Comparison of ENCODE assay signal across 9 cellular contexts in the genomic region with DNA sequence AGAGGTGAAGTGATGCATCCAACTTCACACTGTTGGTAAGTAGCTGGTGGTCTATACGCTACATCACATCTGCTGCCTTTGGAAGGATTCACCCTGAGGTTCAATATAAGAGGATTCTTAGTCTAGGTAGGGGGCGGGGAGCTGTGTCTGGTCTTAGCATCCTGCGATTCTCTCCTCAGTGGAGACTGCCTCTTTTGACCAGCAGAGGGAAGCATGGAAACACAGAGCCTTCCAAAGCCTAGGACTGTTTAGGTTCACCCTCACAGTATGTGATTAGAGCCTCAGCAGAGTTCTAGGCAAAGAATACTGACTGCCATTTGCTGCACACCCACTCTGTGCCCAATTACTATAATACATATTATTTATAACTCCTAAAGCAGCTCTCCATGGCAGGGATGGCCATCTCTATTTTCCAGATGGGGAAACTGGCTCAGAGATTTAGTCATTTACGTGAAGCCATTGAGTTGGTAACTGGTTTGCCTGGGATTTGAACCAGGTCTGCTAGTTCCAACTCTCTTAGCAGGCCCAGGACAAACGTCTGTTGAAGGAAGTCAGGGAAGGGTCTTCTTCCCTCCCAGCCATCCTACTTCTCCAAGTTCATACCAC. TPM values are rescaled to one million over a fixed set of nuclear protein-coding genes. Genes with fewer than 3 reads are reported as not detected.
DNase-seq lines count a peak whose midpoint lies in the region; ATAC-seq and TF ChIP-seq lines count a peak whose summit lies in the region.
"Had no signal": no experiment of that assay in that cellular context is flagged by ENCODE, and none has a peak within 500 bp of the region (broad histone marks: within the 10 kb centered on the region; RNA-seq: fewer than 3 reads in every experiment).

No MANE protein-coding gene starts in this region.

- H3K9ac ChIP-seq in smooth muscle cell (ENCODE audit: low read depth), result no peak overlapping the region

- CTCF ChIA-PET in WTC11 (lab: Charles Lee), result interaction anchor here (0.6 to 3.5 kb wide), 26 partner anchors 10 to 431 kb away, joined by 3 to 28 read pairs (median 4); partner anchors contain the start of gene MKNK1

- WGBS in smooth muscle cell (ENCODE audit: low lambda C conversion rate), result 34% methylated on average over 5 of the region's 5 CpGs

- H3K4me2 ChIP-seq in smooth muscle cell, result no peak overlapping the region

- peak; percentile 38; the same call in 1 of the 2 replicates for TF ChIP-seq CTCF in WTC11 (IDR thresholded peaks at IDR 0.05)
- TF ChIP-seq CTCF in smooth muscle cell (IDR thresholded peaks at IDR 0.05; ENCODE audit: borderline replicate concordance, insufficient read depth, poor library complexity, severe bottlenecking), result peak; percentile 55

- POLR2A ChIA-PET in WTC11 (lab: Charles Lee), result no interaction called here

- DNase-seq in NCI-H524 (lab: John Stamatoyannopoulos, UW) (peak; percentile 43 to 64), NCI-H524 treated with DMSO at 0.1 percent for 48 hours (lab: John Stamatoyannopoulos, UW) (no peak), NCI-H1930 (lab: John Stamatoyannopoulos, UW) (peak; percentile 30 to 33), WTC11 (ENCODE audit: low spot score) (peak; percentile 68), left ventricle myocardium superior (no peak), smooth muscle cell (lab: John Stamatoyannopoulos, UW; ENCODE audit: unreplicated experiment) (no peak), GM19238 (ENCODE audit: insufficient read length, low spot score) (no peak)

- H3K4me3 ChIP-seq in smooth muscle cell, result no peak overlapping the region

- no peaks in the 10 kb centered on the region for H3K4me1 ChIP-seq in smooth muscle cell (ENCODE audit: low read depth)

- peaks cover 35% of the 10 kb centered on the region for H3K27me3 ChIP-seq in smooth muscle cell (ENCODE audit: low read depth)

- H3K27ac ChIP-seq in smooth muscle cell (ENCODE audit: low read depth), result no peak overlapping the region

- no peaks in the 10 kb centered on the region for H4K20me1 ChIP-seq in smooth muscle cell (ENCODE audit: low read depth)

- no peaks in the 10 kb centered on the region for H3F3A ChIP-seq in smooth muscle cell (ENCODE audit: low read depth)

- ATAC-seq in WTC11 (peak; percentile 100), left ventricle myocardium superior (peak; percentile 73), HG02678 (IDR thresholded peaks at IDR 0.05; ENCODE audit: unreplicated experiment) (no peak)

- H3K9me3 ChIP-seq in smooth muscle cell (replicated peaks; ENCODE audit: low read depth), result no peaks in the 10 kb centered on the region

- intact Hi-C loops in left ventricle myocardium superior (cut with micrococcal nuclease), result loop anchor here (5.0 kb wide), 1 partner anchor 245 kb away; no protein-coding TSS in a partner anchor

- H3K4me3 Mint-ChIP-seq in WTC11, result no peak overlapping the region

- peaks cover 12% of the 10 kb centered on the region for H3K27me3 Mint-ChIP-seq in WTC11 (ENCODE audit: low read depth)

- H3K27ac Mint-ChIP-seq in WTC11, result no peak overlapping the region

- no peaks in the 10 kb centered on the region for H3K79me2 ChIP-seq in smooth muscle cell (ENCODE audit: low read depth)

- no peak overlapping the region for H2AFZ ChIP-seq in smooth muscle cell (ENCODE audit: low read depth)

- no peaks in the 10 kb centered on the region for H3K36me3 ChIP-seq in smooth muscle cell (ENCODE audit: low read depth)

- H3K36me3 Mint-ChIP-seq in WTC11, result no peaks in the 10 kb centered on the region

- H3K9me3 Mint-ChIP-seq in WTC11, result no peaks in the 10 kb centered on the region

- H3K4me1 Mint-ChIP-seq in WTC11, result no peaks in the 10 kb centered on the region

TF ChIP-seq in WTC11, 78 proteins besides CTCF, POLR2A, EP300 and RAD21:
- TF ChIP-seq USF2 (CRISPR knock-in tag; IDR thresholded peaks at IDR 0.05) (no peak), CREM (CRISPR knock-in tag; IDR thresholded peaks at IDR 0.05) (no peak), NR2C2 (CRISPR knock-in tag; IDR thresholded peaks at IDR 0.05) (no peak), MAX (CRISPR knock-in tag; IDR thresholded peaks at IDR 0.05) (no peak), ESRRA (CRISPR knock-in tag; IDR thresholded peaks at IDR 0.05; ENCODE audit: borderline replicate concordance) (no peak), FOXK1 (CRISPR knock-in tag; IDR thresholded peaks at IDR 0.05) (no peak)
- TF ChIP-seq, protein P1, sequence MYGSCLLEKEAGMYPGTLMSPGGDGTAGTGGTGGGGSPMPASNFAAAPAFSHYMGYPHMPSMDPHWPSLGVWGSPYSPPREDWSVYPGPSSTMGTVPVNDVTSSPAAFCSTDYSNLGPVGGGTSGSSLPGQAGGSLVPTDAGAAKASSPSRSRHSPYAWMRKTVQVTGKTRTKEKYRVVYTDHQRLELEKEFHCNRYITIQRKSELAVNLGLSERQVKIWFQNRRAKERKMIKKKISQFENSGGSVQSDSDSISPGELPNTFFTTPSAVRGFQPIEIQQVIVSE (CRISPR knock-in tag; IDR thresholded peaks at IDR 0.05; ENCODE audit: borderline replicate concordance), result no peak

RNA-seq across cellular contexts. Expression of gene EFCAB14, which starts 28.9 kb away (rescaled TPM):
- total RNA-seq in WTC11 (2021), result 38.4 to 46.2 TPM (median 39.1 TPM) in 3 replicates
- 55.3 TPM for total RNA-seq in left ventricle myocardium superior
- total RNA-seq in smooth muscle cell, result 62.8 and 69.6 TPM in 2 replicates
- 28.6 and 29.4 TPM in 2 replicates for polyA plus RNA-seq in smooth muscle cell

RNA-seq across cellular contexts. Expression of gene CYP4B1, which starts 51.1 kb away (rescaled TPM):
- total RNA-seq in WTC11 (2021) (0.24 to 0.44 TPM (median 0.39 TPM) in 3 replicates), left ventricle myocardium superior (16.1 TPM), smooth muscle cell (not detected in 2 replicates)
- 0.13 TPM in 1 of 2 replicates, not detected in the other for polyA plus RNA-seq in smooth muscle cell
- total RNA-seq: skeletal muscle tissue had no signal

Comparison
In these comparisons a context has a peak if more than half of its experiments do, and no peak if none do; other contexts are left out.
1. DNase-seq: peak in NCI-H524 (2 of 2), NCI-H1930 (2 of 2) and WTC11 (single experiment); none in NCI-H524 treated with DMSO at 0.1 percent for 48 hours (single experiment), left ventricle myocardium superior (single experiment), smooth muscle cell (single experiment) and GM19238 (single experiment).
2. RNA of gene CYP4B1, which starts 51.1 kb away (total RNA-seq): 16.1 TPM in left ventricle myocardium superior (single experiment); 0.24 to 0.44 TPM in WTC11 and not detected in smooth muscle cell; every median in the first group is over 10 times any median in the second.